Comparison of ENCODE assay signal across 1 cellular context in the genomic region with DNA sequence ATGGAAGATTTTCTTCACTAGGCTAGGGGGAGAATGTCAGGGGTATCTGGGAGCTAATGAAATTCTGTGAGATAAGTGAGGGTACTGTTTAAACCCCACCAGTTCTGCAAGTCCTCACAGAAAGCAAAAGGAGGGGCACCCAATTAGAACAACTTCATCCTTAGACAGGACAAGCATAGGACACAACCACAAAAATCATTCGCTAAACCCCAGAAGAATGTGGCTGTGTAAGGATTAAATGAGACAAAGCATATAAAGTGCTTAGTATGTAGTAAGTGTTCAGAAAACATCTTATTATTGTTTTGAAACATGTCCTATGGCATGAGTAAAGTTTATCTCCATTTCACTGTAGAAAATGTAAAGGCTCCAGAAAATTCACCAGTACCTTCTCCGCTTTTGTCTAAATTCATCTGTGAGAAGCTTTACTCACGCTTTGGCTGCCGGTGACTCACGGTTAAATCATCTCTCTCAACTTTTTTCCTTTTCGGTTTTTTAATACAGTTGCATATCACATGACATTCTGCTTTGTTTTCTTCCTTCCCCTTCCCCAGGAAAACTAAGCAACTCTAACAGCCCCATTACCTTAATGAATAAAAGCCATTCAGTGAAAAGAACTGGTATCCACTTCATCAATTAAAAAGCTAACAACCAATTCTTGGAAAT.
A peak's percentile ranks its signal among the peaks of the same experiment; 100 is the strongest.
TF ChIP-seq lines count a peak whose summit lies in the region.

No MANE protein-coding gene starts in this region.

TF ChIP-seq in IMR-90, 13 proteins besides CTCF, POLR2A, EP300 and RAD21:
- TF ChIP-seq NFE2L2 (IDR thresholded peaks at IDR 0.05; ENCODE audit: low read depth, low read length) = no peak
- TF ChIP-seq CEBPB (IDR thresholded peaks at IDR 0.05; ENCODE audit: low read depth, low read length) = no peak
- TF ChIP-seq MAFK (IDR thresholded peaks at IDR 0.05; ENCODE audit: low read depth, low read length) = no peak
- TF ChIP-seq, protein P1, sequence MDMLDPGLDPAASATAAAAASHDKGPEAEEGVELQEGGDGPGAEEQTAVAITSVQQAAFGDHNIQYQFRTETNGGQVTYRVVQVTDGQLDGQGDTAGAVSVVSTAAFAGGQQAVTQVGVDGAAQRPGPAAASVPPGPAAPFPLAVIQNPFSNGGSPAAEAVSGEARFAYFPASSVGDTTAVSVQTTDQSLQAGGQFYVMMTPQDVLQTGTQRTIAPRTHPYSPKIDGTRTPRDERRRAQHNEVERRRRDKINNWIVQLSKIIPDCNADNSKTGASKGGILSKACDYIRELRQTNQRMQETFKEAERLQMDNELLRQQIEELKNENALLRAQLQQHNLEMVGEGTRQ (IDR thresholded peaks at IDR 0.05; ENCODE audit: low read depth, low read length) = no peak
- TF ChIP-seq CHD1 (IDR thresholded peaks at IDR 0.05; ENCODE audit: low read depth, low read length) = no peak
- TF ChIP-seq FOS (IDR thresholded peaks at IDR 0.05; ENCODE audit: low read depth, low read length) = peak; percentile 30; the same call in 1 of the 2 replicates
- TF ChIP-seq, protein P2, sequence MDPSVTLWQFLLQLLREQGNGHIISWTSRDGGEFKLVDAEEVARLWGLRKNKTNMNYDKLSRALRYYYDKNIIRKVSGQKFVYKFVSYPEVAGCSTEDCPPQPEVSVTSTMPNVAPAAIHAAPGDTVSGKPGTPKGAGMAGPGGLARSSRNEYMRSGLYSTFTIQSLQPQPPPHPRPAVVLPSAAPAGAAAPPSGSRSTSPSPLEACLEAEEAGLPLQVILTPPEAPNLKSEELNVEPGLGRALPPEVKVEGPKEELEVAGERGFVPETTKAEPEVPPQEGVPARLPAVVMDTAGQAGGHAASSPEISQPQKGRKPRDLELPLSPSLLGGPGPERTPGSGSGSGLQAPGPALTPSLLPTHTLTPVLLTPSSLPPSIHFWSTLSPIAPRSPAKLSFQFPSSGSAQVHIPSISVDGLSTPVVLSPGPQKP (IDR thresholded peaks at IDR 0.05; ENCODE audit: borderline replicate concordance, low read depth, low read length) = no peak
- peak; percentile 49 for TF ChIP-seq BHLHE40 (IDR thresholded peaks at IDR 0.05; ENCODE audit: low read depth, low read length)
- TF ChIP-seq MXI1 (IDR thresholded peaks at IDR 0.05; ENCODE audit: borderline replicate concordance, low read depth, low read length) = no peak
- TF ChIP-seq RFX5 (IDR thresholded peaks at IDR 0.05; ENCODE audit: low read depth, low read length) = no peak
- no peak for TF ChIP-seq SMC3 (IDR thresholded peaks at IDR 0.05; ENCODE audit: low read depth, low read length)
- no peak for TF ChIP-seq MAZ (IDR thresholded peaks at IDR 0.05; ENCODE audit: borderline replicate concordance, low read depth, low read length)
TF ChIP-seq in IMR-90: peak in this region for 2.
